In genomic region chr17:3157218-3157617, GRCh38 we compare ENCODE assay signal across 32 cellular contexts. TPM values are rescaled to one million over a fixed set of nuclear protein-coding genes. Genes with fewer than 3 reads are reported as not detected.
"Had no signal": no experiment of that assay in that cellular context is flagged by ENCODE, and none has a peak within 500 bp of the region (broad histone marks: within the 10 kb centered on the region; RNA-seq: fewer than 3 reads in every experiment).

No MANE protein-coding gene starts in this region.

- H3K36me3 Mint-ChIP-seq: activated naive CD4-positive, alpha-beta T cell treated with anti-CD3 and anti-CD28 coated beads, Interleukin-2, amount 50 U/mL, for 72 hours; naive thymus-derived CD8-positive, alpha-beta T cell; stimulated activated effector memory CD8-positive, alpha-beta T cell treated with anti-CD3 and anti-CD28 coated beads, Interleukin-12 subunit alpha, Interleukin-12 subunit beta, amount 100 ng/mL, for 72 hours had no signal

- H3K9me3 Mint-ChIP-seq: activated naive CD4-positive, alpha-beta T cell treated with anti-CD3 and anti-CD28 coated beads, Interleukin-2, amount 50 U/mL, for 72 hours; activated T-cell treated with anti-CD3 and anti-CD28 coated beads, Interleukin-2, amount 50 U/mL, for 4 hours; central memory CD8-positive, alpha-beta T cell; stimulated activated effector memory CD8-positive, alpha-beta T cell treated with anti-CD3 and anti-CD28 coated beads, Interleukin-12 subunit alpha, Interleukin-12 subunit beta, amount 100 ng/mL, for 72 hours had no signal

- H3K4me3 Mint-ChIP-seq: activated CD8-positive, alpha-beta T cell treated with anti-CD3 and anti-CD28 coated beads for 36 hours; activated T-cell treated with anti-CD3 and anti-CD28 coated beads, Interleukin-2, amount 50 U/mL, for 4 hours; activated T-helper 17 cell treated with anti-CD3 and anti-CD28 coated beads, Interleukin-2, amount 50 U/mL, for 72 hours; central memory CD8-positive, alpha-beta T cell; dendritic cell treated with granulocyte-macrophage colony-stimulating factor and Interleukin-4, amounts not matched to agents 40 ng/mL and 50 ng/mL, for 4 days; naive thymus-derived CD8-positive, alpha-beta T cell; neural crest cell; stimulated activated effector memory CD8-positive, alpha-beta T cell treated with anti-CD3 and anti-CD28 coated beads, Interleukin-12 subunit alpha, Interleukin-12 subunit beta, amount 100 ng/mL, for 72 hours; WTC11 had no signal

- H3K27me3 ChIP-seq: pancreas, thyroid gland, upper lobe of left lung had no signal

- H3K27ac ChIP-seq: esophagus squamous epithelium, heart right ventricle, pancreas, prostate gland, skin epidermis, stomach, thyroid gland, upper lobe of left lung had no signal

- H3K4me1 Mint-ChIP-seq: activated T-helper 17 cell treated with anti-CD3 and anti-CD28 coated beads, Interleukin-2, amount 50 U/mL, for 72 hours; central memory CD8-positive, alpha-beta T cell; neural crest cell; stimulated activated effector memory CD8-positive, alpha-beta T cell treated with anti-CD3 and anti-CD28 coated beads, Interleukin-12 subunit alpha, Interleukin-12 subunit beta, amount 100 ng/mL, for 72 hours had no signal

- H3K36me3 ChIP-seq: esophagus squamous epithelium, heart right ventricle, pancreas, prostate gland, stomach, thyroid gland, upper lobe of left lung had no signal

- ATAC-seq: activated CD8-positive, alpha-beta T cell treated with anti-CD3 and anti-CD28 coated beads for 36 hours; activated naive CD4-positive, alpha-beta T cell treated with anti-CD3 and anti-CD28 coated beads, Interleukin-2, amount 50 U/mL, for 72 hours; activated T-cell treated with anti-CD3 and anti-CD28 coated beads, Interleukin-2, amount 50 U/mL, for 4 hours; activated T-helper 17 cell treated with anti-CD3 and anti-CD28 coated beads, Interleukin-2, amount 50 U/mL, for 72 hours; heart right ventricle; naive thymus-derived CD8-positive, alpha-beta T cell; pancreas; sciatic nerve; stimulated activated effector memory CD8-positive, alpha-beta T cell treated with anti-CD3 and anti-CD28 coated beads, Interleukin-12 subunit alpha, Interleukin-12 subunit beta, amount 100 ng/mL, for 72 hours; WTC11 had no signal

- DNase-seq: activated CD4-positive, alpha-beta T cell treated with anti-CD3 and anti-CD28 coated beads, Interleukin-2, amount 50 U/mL, for 1 hour; activated CD8-positive, alpha-beta T cell treated with anti-CD3 and anti-CD28 coated beads for 36 hours; activated T-cell treated with anti-CD3 and anti-CD28 coated beads, Interleukin-2, amount 50 U/mL, for 4 hours; effector CD4-positive, alpha-beta T cell; esophagus squamous epithelium; foreskin melanocyte; heart right ventricle; mammary epithelial cell; midbrain; naive thymus-derived CD8-positive, alpha-beta T cell; nucleus accumbens; pancreas; retina; stimulated activated CD4-positive, alpha-beta T cell treated with anti-CD3 and anti-CD28 coated beads, Interleukin-12 subunit alpha, Interleukin-12 subunit beta, amount 100 ng/mL, for 4 hours; stimulated activated CD4-positive, alpha-beta T cell treated with anti-CD3 and anti-CD28 coated beads, Interleukin-4, amount 100 ng/mL, for 1 hour; stomach; T-helper 2 cell; thyroid gland; upper lobe of left lung had no signal

- H3K9me3 ChIP-seq: esophagus squamous epithelium, pancreas, prostate gland, thyroid gland, upper lobe of left lung had no signal

- H3K27ac Mint-ChIP-seq: activated CD8-positive, alpha-beta T cell treated with anti-CD3 and anti-CD28 coated beads for 36 hours; activated naive CD4-positive, alpha-beta T cell treated with anti-CD3 and anti-CD28 coated beads, Interleukin-2, amount 50 U/mL, for 72 hours; activated T-helper 17 cell treated with anti-CD3 and anti-CD28 coated beads, Interleukin-2, amount 50 U/mL, for 72 hours; dendritic cell treated with granulocyte-macrophage colony-stimulating factor and Interleukin-4, amounts not matched to agents 40 ng/mL and 50 ng/mL, for 4 days; naive thymus-derived CD8-positive, alpha-beta T cell; stimulated activated effector memory CD8-positive, alpha-beta T cell treated with anti-CD3 and anti-CD28 coated beads, Interleukin-12 subunit alpha, Interleukin-12 subunit beta, amount 100 ng/mL, for 72 hours; WTC11 had no signal

- H3K4me1 ChIP-seq: esophagus squamous epithelium, heart right ventricle, pancreas, prostate gland, stomach, thyroid gland, upper lobe of left lung had no signal

- H3K4me3 ChIP-seq: esophagus squamous epithelium, heart right ventricle, pancreas, prostate gland, skin epidermis, stomach, thyroid gland, upper lobe of left lung had no signal

RNA-seq across cellular contexts. Expression of gene OR1G1, which starts 29.9 kb away (rescaled TPM):
- total RNA-seq: activated CD8-positive, alpha-beta T cell treated with anti-CD3 and anti-CD28 coated beads for 36 hours; activated naive CD4-positive, alpha-beta T cell treated with anti-CD3 and anti-CD28 coated beads, Interleukin-2, amount 50 U/mL, for 72 hours; activated T-cell treated with anti-CD3 and anti-CD28 coated beads, Interleukin-2, amount 50 U/mL, for 4 hours; activated T-helper 17 cell treated with anti-CD3 and anti-CD28 coated beads, Interleukin-2, amount 50 U/mL, for 72 hours; bronchial epithelial cell; esophagus squamous epithelium; glomerular endothelial cell; heart right ventricle; liver; mammary epithelial cell; naive thymus-derived CD8-positive, alpha-beta T cell; neural crest cell; pancreas; prostate gland; sciatic nerve; stomach; thyroid gland; upper lobe of left lung; WTC11 had no signal
- polyA plus RNA-seq: heart right ventricle; liver; mammary epithelial cell; naive thymus-derived CD8-positive, alpha-beta T cell; pancreas; stomach had no signal

RNA-seq across cellular contexts. Expression of gene OR1A2, which starts 40.1 kb away (rescaled TPM):
- total RNA-seq: activated CD8-positive, alpha-beta T cell treated with anti-CD3 and anti-CD28 coated beads for 36 hours; activated naive CD4-positive, alpha-beta T cell treated with anti-CD3 and anti-CD28 coated beads, Interleukin-2, amount 50 U/mL, for 72 hours; activated T-cell treated with anti-CD3 and anti-CD28 coated beads, Interleukin-2, amount 50 U/mL, for 4 hours; activated T-helper 17 cell treated with anti-CD3 and anti-CD28 coated beads, Interleukin-2, amount 50 U/mL, for 72 hours; bronchial epithelial cell; esophagus squamous epithelium; glomerular endothelial cell; heart right ventricle; liver; mammary epithelial cell; naive thymus-derived CD8-positive, alpha-beta T cell; neural crest cell; pancreas; prostate gland; sciatic nerve; stomach; thyroid gland; upper lobe of left lung; WTC11 had no signal
- polyA plus RNA-seq: heart right ventricle; liver; mammary epithelial cell; naive thymus-derived CD8-positive, alpha-beta T cell; pancreas; stomach had no signal

RNA-seq across cellular contexts. Expression of gene OR1A1, which starts 50.2 kb away (rescaled TPM):
- total RNA-seq: activated CD8-positive, alpha-beta T cell treated with anti-CD3 and anti-CD28 coated beads for 36 hours; activated naive CD4-positive, alpha-beta T cell treated with anti-CD3 and anti-CD28 coated beads, Interleukin-2, amount 50 U/mL, for 72 hours; activated T-cell treated with anti-CD3 and anti-CD28 coated beads, Interleukin-2, amount 50 U/mL, for 4 hours; activated T-helper 17 cell treated with anti-CD3 and anti-CD28 coated beads, Interleukin-2, amount 50 U/mL, for 72 hours; bronchial epithelial cell; esophagus squamous epithelium; glomerular endothelial cell; heart right ventricle; liver; mammary epithelial cell; naive thymus-derived CD8-positive, alpha-beta T cell; neural crest cell; pancreas; prostate gland; sciatic nerve; stomach; thyroid gland; upper lobe of left lung; WTC11 had no signal
- polyA plus RNA-seq: heart right ventricle; liver; mammary epithelial cell; naive thymus-derived CD8-positive, alpha-beta T cell; pancreas; stomach had no signal

RNA-seq across cellular contexts. Expression of gene OR1D2, which starts 53.0 kb away (rescaled TPM):
- total RNA-seq: activated CD8-positive, alpha-beta T cell treated with anti-CD3 and anti-CD28 coated beads for 36 hours; activated naive CD4-positive, alpha-beta T cell treated with anti-CD3 and anti-CD28 coated beads, Interleukin-2, amount 50 U/mL, for 72 hours; activated T-cell treated with anti-CD3 and anti-CD28 coated beads, Interleukin-2, amount 50 U/mL, for 4 hours; activated T-helper 17 cell treated with anti-CD3 and anti-CD28 coated beads, Interleukin-2, amount 50 U/mL, for 72 hours; bronchial epithelial cell; esophagus squamous epithelium; glomerular endothelial cell; heart right ventricle; liver; mammary epithelial cell; naive thymus-derived CD8-positive, alpha-beta T cell; neural crest cell; pancreas; prostate gland; sciatic nerve; stomach; thyroid gland; upper lobe of left lung; WTC11 had no signal
- polyA plus RNA-seq: heart right ventricle; liver; mammary epithelial cell; naive thymus-derived CD8-positive, alpha-beta T cell; pancreas; stomach had no signal
